ENCODE assay signal across 8 cellular contexts in genomic region chr1:114757455-114758250, GRCh38.
DNase-seq lines count a peak whose midpoint lies in the region; ATAC-seq lines count a peak whose summit lies in the region.

Gene CSDE1 (minus strand): TSS chr1:114757984. CDS start chr1:114739890, 18,094 bp downstream.

- ATAC-seq in HG03460 (IDR thresholded peaks at IDR 0.05; ENCODE audit: unreplicated experiment): peak; percentile 86

- peak within 1 kb of the TSS; percentile 100 for H3K9ac ChIP-seq in BLaER1

- peak within 1 kb of the TSS; percentile 100 for H3K27ac ChIP-seq in BLaER1
- peak within 1 kb of the TSS; percentile 100 for H3K27ac ChIP-seq in cingulate gyrus (ENCODE audit: low read depth, low read length)

- H4K20me1 ChIP-seq in BLaER1: peaks cover 46% of the 10 kb centered on the region

- no peaks in the 10 kb centered on the region for H3K9me3 ChIP-seq in BLaER1

- H3K4me3 ChIP-seq in BLaER1: peak within 1 kb of the TSS; percentile 98

- no peaks in the 10 kb centered on the region for H3K27me3 ChIP-seq in BLaER1

- DNase-seq in GM19240 (ENCODE audit: insufficient read length, low spot score) (peak; percentile 67), NCI-H524 treated with DMSO at 0.1 percent for 48 hours (lab: John Stamatoyannopoulos, UW) (peak; percentile 83), kidney glomerular epithelial cell (lab: John Stamatoyannopoulos, UW) (peak; percentile 94)
- DNase-seq in activated CD4-positive, alpha-beta T cell treated with anti-CD3 and anti-CD28 coated beads for 4 hours: peak; percentile 96 to 98
- peak; percentile 88 to 92 for DNase-seq in stimulated activated CD4-positive, alpha-beta T cell treated with anti-CD3 and anti-CD28 coated beads, Interleukin-1b, Interleukin-23, amount 100 ng/mL, for 1 hour (ENCODE audit: low read depth in 2 of 2)

- H3K4me2 ChIP-seq in BLaER1: peak within 1 kb of the TSS; percentile 85

- H3K4me1 ChIP-seq in BLaER1: peaks cover 42% of the 10 kb centered on the region

- H3K36me3 ChIP-seq in BLaER1: peaks cover 7% of the 10 kb centered on the region; the same call in 1 of the 2 replicates

Comparison
In these comparisons a context has a peak if more than half of its experiments do, and no peak if none do; other contexts are left out.
1. Peak in every context shown above with its lines: DNase-seq, ATAC-seq, H3K4me3 ChIP-seq and H3K27ac ChIP-seq.